In genomic region chr1:153790996-153791855, GRCh38 we compare ENCODE assay signal across 8 cellular contexts. TPM values are rescaled to one million over a fixed set of nuclear protein-coding genes. Genes with fewer than 3 reads are reported as not detected.
DNase-seq lines count a peak whose midpoint lies in the region; ATAC-seq and TF ChIP-seq lines count a peak whose summit lies in the region.

No MANE protein-coding gene starts in this region.

- H3K4me3 ChIP-seq in astrocyte of the cerebellum (ENCODE audit: low read depth, low read length): no peak overlapping the region
- H3K4me3 ChIP-seq in lung: no peak overlapping the region
- peak overlapping the region; percentile 25 for H3K4me3 ChIP-seq in upper lobe of right lung

- in situ Hi-C loops in GM13976 (cut with MboI; ENCODE audit: low sequenced_read_pairs, unreplicated experiment): loop anchor here (10.0 kb wide), 1 partner anchor 194 kb away; the partner anchor contains the start of gene RAB13
- in situ Hi-C loops in astrocyte of the cerebellum (cut with HindIII; ENCODE audit: low sequenced_read_pairs): no loop called here

- H3K27ac ChIP-seq in lung (ENCODE audit: low read depth in 1 of 2, low read length in 1 of 2) (peak overlapping the region; percentile 51 to 89), upper lobe of right lung (peak overlapping the region; percentile 72)

- H3K9me3 ChIP-seq in lung (ENCODE audit: control insufficient read depth in 2 of 2, insufficient read depth in 1 of 2, low read length in 1 of 2) (no peaks in the 10 kb centered on the region), upper lobe of right lung (no peaks in the 10 kb centered on the region)

- intact Hi-C loops in upper lobe of right lung (cut with DNase I): no loop called here

- TF ChIP-seq CTCF in GM13976 (IDR thresholded peaks at IDR 0.05; ENCODE audit: borderline replicate concordance, control extremely low read depth, extremely low read depth, insufficient read depth, missing control alignments): no peak
- no peak for TF ChIP-seq CTCF in astrocyte of the cerebellum (IDR thresholded peaks at IDR 0.05; ENCODE audit: low read depth, low read length, missing control alignments)
- TF ChIP-seq CTCF in lung (IDR thresholded peaks at IDR 0.05; ENCODE audit: control extremely low read depth, extremely low read depth): no peak
- no peak for TF ChIP-seq CTCF in upper lobe of right lung (IDR thresholded peaks at IDR 0.05)

- WGBS in lung, 2 donors: 34 to 51% methylated on average over 11 of the region's 11 CpGs

- no peaks in the 10 kb centered on the region for H3K27me3 ChIP-seq in lung (ENCODE audit: control insufficient read depth, insufficient read depth)
- H3K27me3 ChIP-seq in upper lobe of right lung: no peaks in the 10 kb centered on the region

- H3K36me3 ChIP-seq in lung (ENCODE audit: control insufficient read depth in 2 of 2, insufficient read depth in 2 of 2, low read length in 2 of 2) (no peaks in the 10 kb centered on the region), upper lobe of right lung (no peaks in the 10 kb centered on the region)

- peak; percentile 71 for ATAC-seq in GM21717 (IDR thresholded peaks at IDR 0.05; ENCODE audit: unreplicated experiment)
- peak; percentile 70 for ATAC-seq in lung (ENCODE audit: insufficient read depth, low FRiP score)
- ATAC-seq in upper lobe of right lung: peak; percentile 76

- H3K4me1 ChIP-seq in lung (ENCODE audit: control insufficient read depth in 2 of 2, insufficient read depth in 2 of 2, low read length in 2 of 2): peaks cover 4 to 15% of the 10 kb centered on the region in 2 donors
- H3K4me1 ChIP-seq in upper lobe of right lung: peaks cover 23% of the 10 kb centered on the region

- DNase-seq in GM13976 (ENCODE audit: low spot score) (peak; percentile 85), Kasumi-1 (lab: John Stamatoyannopoulos, UW) (peak; percentile 99), astrocyte of the cerebellum (ENCODE audit: low read depth) (peak; percentile 51), lung (ENCODE audit: low spot score) (no peak), upper lobe of right lung (no peak), COR-L47 (lab: John Stamatoyannopoulos, UW) (no peak)
- DNase-seq in stimulated activated naive CD4-positive, alpha-beta T cell (lab: John Stamatoyannopoulos, UW): no peak

RNA-seq across cellular contexts. Expression of gene SLC27A3, which starts 16.0 kb away (rescaled TPM):
- total RNA-seq in lung (100 to 1,000 TPM in 1 of 2 donors, 10 to 100 TPM in 1; 15.8 to 162 TPM), upper lobe of right lung (105 TPM)
- 100 to 1,000 TPM in 1 of 2 donors, 10 to 100 TPM in 1; 53.9 to 223 TPM for polyA plus RNA-seq in lung

Comparison
In these comparisons a context has a peak if more than half of its experiments do, and no peak if none do; other contexts are left out.
1. DNase-seq: peak in GM13976 (single experiment), Kasumi-1 (2 of 2) and astrocyte of the cerebellum (single experiment); none in lung (single experiment), upper lobe of right lung (single experiment), COR-L47 (single experiment) and stimulated activated naive CD4-positive, alpha-beta T cell (0 of 6).
2. Peak in every context shown above with its lines, with median percentiles within 50 percentile points of each other: ATAC-seq.